Comparison of ENCODE assay signal across 8 cellular contexts in genomic region chr1:31934706-31935629, GRCh38. TPM values are rescaled to one million over a fixed set of nuclear protein-coding genes. Genes with fewer than 3 reads are reported as not detected.
DNase-seq lines count a peak whose midpoint lies in the region; ATAC-seq and TF ChIP-seq lines count a peak whose summit lies in the region.

No MANE protein-coding gene starts in this region.

- H3K27ac ChIP-seq in ascending aorta (peak overlapping the region; percentile 74 to 97), uterus (peak overlapping the region; percentile 95 to 96)

- H3K4me1 Mint-ChIP-seq in Caco-2 (ENCODE audit: low read depth, unreplicated experiment): peaks cover 37% of the 10 kb centered on the region

- no peaks in the 10 kb centered on the region for H3K9me3 Mint-ChIP-seq in Caco-2 (ENCODE audit: unreplicated experiment)

- TF ChIP-seq POLR2A in uterus (IDR thresholded peaks at IDR 0.05): no peak

- peak overlapping the region; percentile 48 for H3K27ac Mint-ChIP-seq in Caco-2 (ENCODE audit: unreplicated experiment)

- no peaks in the 10 kb centered on the region for H3K36me3 ChIP-seq in Caco-2 (ENCODE audit: control insufficient read depth, insufficient read depth, low read length)
- H3K36me3 ChIP-seq in ascending aorta: no peaks in the 10 kb centered on the region
- H3K36me3 ChIP-seq in uterus: no peaks in the 10 kb centered on the region

- H3K4me3 ChIP-seq in Caco-2 (ENCODE audit: low read depth, low read length) (no peak overlapping the region), ascending aorta (peak overlapping the region in 1 of 2 donors; percentile 85), uterus (no peak overlapping the region)

- CTCF ChIA-PET in Caco-2 (lab: Charles Lee): interaction anchor here (0.6 to 1.8 kb wide), 2 partner anchors 29 to 127 kb away, joined by 3 to 7 read pairs; no protein-coding TSS in a partner anchor

- H3K4me3 Mint-ChIP-seq in Caco-2 (ENCODE audit: unreplicated experiment): peak overlapping the region; percentile 49

- H3K36me3 Mint-ChIP-seq in Caco-2 (ENCODE audit: insufficient read depth, unreplicated experiment): peaks cover 19% of the 10 kb centered on the region

- TF ChIP-seq CTCF in Caco-2 (IDR thresholded peaks at IDR 0.05; ENCODE audit: insufficient read depth in 1 of 2, low read depth in 1 of 2, low read length in 1 of 2, severe bottlenecking in 1 of 2, unreplicated experiment in 1 of 2) (no peak), ascending aorta (IDR thresholded peaks at IDR 0.05) (no peak), uterus (IDR thresholded peaks at IDR 0.05) (peak in 1 of 4 experiments; percentile 5)

- H3K27me3 Mint-ChIP-seq in Caco-2 (ENCODE audit: insufficient read depth, unreplicated experiment): no peaks in the 10 kb centered on the region

- no peak for ATAC-seq in HG02885 (IDR thresholded peaks at IDR 0.05; ENCODE audit: poor library complexity, unreplicated experiment)

- no peak for DNase-seq in Caco-2
- DNase-seq in NAMALWA (ENCODE audit: low spot score): peak; percentile 83
- no peak for DNase-seq in ascending aorta (ENCODE audit: low spot score in 2 of 2)
- peak; percentile 50 to 54 for DNase-seq in lung microvascular endothelial cell (ENCODE audit: low read depth in 2 of 2)
- no peak for DNase-seq in uterus
- DNase-seq in COR-L47 (lab: John Stamatoyannopoulos, UW): no peak
- DNase-seq in AML-193 (lab: John Stamatoyannopoulos, UW): no peak

- H3K9me3 ChIP-seq in Caco-2 (no peaks in the 10 kb centered on the region), ascending aorta (no peaks in the 10 kb centered on the region), uterus (no peaks in the 10 kb centered on the region)

- BruUV-seq in Caco-2 (replicated peaks; lab: Mats Ljungman, UMichigan): no TSS peak

- POLR2A ChIA-PET in Caco-2 (lab: Charles Lee): no interaction called here

- intact Hi-C loops in Caco-2 (cut with micrococcal nuclease; ENCODE audit: unreplicated experiment): no loop called here
- intact Hi-C loops in ascending aorta (cut with DNase I): loop anchor here (5.0 kb wide), 2 partner anchors 127 to 288 kb away; no protein-coding TSS in a partner anchor
- intact Hi-C loops in uterus (cut with DNase I; ENCODE audit: low total_unique reads): no loop called here

- H3K27me3 ChIP-seq in Caco-2 (replicated peaks; ENCODE audit: control insufficient read depth, insufficient read depth, low read length): no peaks in the 10 kb centered on the region
- no peaks in the 10 kb centered on the region for H3K27me3 ChIP-seq in ascending aorta
- H3K27me3 ChIP-seq in uterus: no peaks in the 10 kb centered on the region

- H3K4me1 ChIP-seq in Caco-2 (peaks cover 53% of the 10 kb centered on the region), ascending aorta (peaks cover 22 to 53% of the 10 kb centered on the region in 2 donors), uterus (peaks cover 13 to 24% of the 10 kb centered on the region in 2 donors)

RNA-seq across cellular contexts. Expression of gene PTP4A2, which starts 3.2 kb away (rescaled TPM):
- 150 and 169 TPM in 2 replicates for total RNA-seq in Caco-2 (2022)
- 174 TPM for total RNA-seq in ascending aorta
- 152 and 256 TPM in 2 replicates for total RNA-seq in lung microvascular endothelial cell
- 100 to 1,000 TPM; 276 to 567 (median 333) TPM for total RNA-seq in uterus

Comparison
In these comparisons a context has a peak if more than half of its experiments do, and no peak if none do; other contexts are left out.
1. DNase-seq: peak in NAMALWA (single experiment) and lung microvascular endothelial cell (2 of 2); none in Caco-2 (0 of 2), ascending aorta (0 of 2), uterus (0 of 2), COR-L47 (single experiment) and AML-193 (0 of 2).